In the genomic region with DNA sequence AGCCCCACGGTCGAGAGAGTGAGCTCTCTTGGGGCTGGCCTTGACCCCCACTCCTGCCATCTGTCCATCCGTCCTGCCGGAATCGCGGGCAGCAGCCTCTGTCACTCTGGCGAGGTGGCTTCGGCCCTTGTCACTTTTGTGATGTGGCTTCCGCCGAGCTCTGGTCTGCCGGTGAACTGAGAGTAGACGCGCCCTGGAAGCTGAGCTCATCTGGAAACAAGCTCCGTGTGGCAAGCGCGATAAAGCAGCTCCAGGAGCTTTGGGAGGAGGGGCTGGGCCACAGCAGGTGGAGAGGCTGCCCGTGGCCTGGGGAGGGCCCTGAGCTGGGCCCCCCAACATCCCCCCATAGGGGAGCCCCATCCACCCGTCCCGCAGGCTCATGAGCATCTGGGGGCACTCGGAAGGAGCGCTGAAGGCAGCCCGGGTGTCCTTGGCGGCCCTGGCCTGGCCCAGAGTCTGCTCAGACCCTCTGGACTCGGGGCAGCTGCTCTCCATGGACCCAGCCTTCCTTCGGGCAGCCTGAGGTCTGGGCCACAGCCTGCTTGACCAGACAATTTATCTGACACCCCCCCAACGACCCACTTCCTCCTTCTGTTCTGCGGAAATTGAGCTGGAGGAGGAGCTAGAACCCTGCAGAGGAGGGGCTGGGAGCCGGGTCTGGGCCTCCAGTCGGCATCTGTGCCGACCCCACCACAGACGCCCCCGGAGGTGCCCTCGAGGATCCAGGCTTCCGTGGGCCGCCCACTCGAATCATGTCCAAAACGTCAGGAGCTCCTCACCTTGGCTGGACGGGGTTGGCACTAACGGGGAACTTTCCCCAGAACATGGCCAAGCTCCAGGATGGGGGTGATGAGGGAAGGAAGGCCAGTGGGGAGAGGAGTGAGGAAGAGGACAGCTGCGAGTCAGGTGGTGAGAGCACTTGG, we compare ENCODE assay signal across 10 cellular contexts. TPM values are rescaled to one million over a fixed set of nuclear protein-coding genes. Genes with fewer than 3 reads are reported as not detected.
DNase-seq lines count a peak whose midpoint lies in the region; ATAC-seq, FAIRE-seq and TF ChIP-seq lines count a peak whose summit lies in the region.
"Had no signal": no experiment of that assay in that cellular context is flagged by ENCODE, and none has a peak within 500 bp of the region (broad histone marks: within the 10 kb centered on the region; RNA-seq: fewer than 3 reads in every experiment).

No MANE protein-coding gene starts in this region.

- no peak for FAIRE-seq in HepG2 (lab: Jason Lieb, UNC)
- FAIRE-seq: A549 had no signal

- TF ChIP-seq RAD21 in HepG2 (CRISPR knock-in tag; IDR thresholded peaks at IDR 0.05): no peak

- POLR2A ChIA-PET in HepG2 (lab: Yijun Ruan, JAX): interaction anchor here (1.6 to 2.1 kb wide), 2 partner anchors 11 to 13 kb away, joined by 4 to 13 read pairs; no protein-coding TSS in a partner anchor

- no peaks in the 10 kb centered on the region for H4K20me1 ChIP-seq in HepG2 (ENCODE audit: insufficient read depth, low read length)

- no peaks in the 10 kb centered on the region for H3K27me3 ChIP-seq in HepG2 (ENCODE audit: control insufficient read depth in 1 of 2, insufficient read depth in 2 of 2, low read length in 2 of 2)
- H3K27me3 ChIP-seq: adrenal gland had no signal

- no peak for ATAC-seq in HepG2
- ATAC-seq in stimulated activated naive CD8-positive, alpha-beta T cell treated with anti-CD3 and anti-CD28 coated beads, Interleukin-15, Interleukin-2, amounts not matched to agents 100 U/mL and 50 U/mL, for 24 hours: peak; percentile 20
- ATAC-seq in GM19035 (IDR thresholded peaks at IDR 0.05; ENCODE audit: unreplicated experiment): no peak
- ATAC-seq: A549 had no signal

- in situ Hi-C loops in HepG2 (cut with HindIII; ENCODE audit: extremely low pct_ligation_motif_present, low pct_unique_long_range_greater_than_20kb): no loop called here

- H3K4me2 ChIP-seq in HepG2 (ENCODE audit: low read depth, low read length): no peak overlapping the region
- H3K4me2 ChIP-seq: A549 had no signal

- no peak overlapping the region for H3K9ac ChIP-seq in HepG2 (ENCODE audit: insufficient read depth, low read depth, low read length)

- no peak for TF ChIP-seq CTCF in HepG2 (CRISPR knock-in tag; IDR thresholded peaks at IDR 0.05)

- intact Hi-C loops in HepG2 (cut with micrococcal nuclease; ENCODE audit: unreplicated experiment): no loop called here

- TF ChIP-seq EP300 in HepG2 (IDR thresholded peaks at IDR 0.05; ENCODE audit: low read depth in 2 of 2, low read length in 2 of 2) (no peak), HepG2 (CRISPR knock-in tag; IDR thresholded peaks at IDR 0.05; ENCODE audit: borderline replicate concordance) (no peak)

- no peak overlapping the region for H3K4me3 ChIP-seq in HepG2 (replicated peaks in 1 of 3; ENCODE audit: insufficient read depth in 1 of 3, low read depth in 2 of 3, low read length in 3 of 3)
- H3K4me3 ChIP-seq: A549, adrenal gland had no signal

- no peaks in the 10 kb centered on the region for H3K9me3 ChIP-seq in HepG2 (ENCODE audit: low read length)
- H3K9me3 ChIP-seq: A549, adrenal gland had no signal

- H3K79me2 ChIP-seq in HepG2 (ENCODE audit: insufficient read depth, low read length): no peaks in the 10 kb centered on the region

- DNase-seq in SKM-1 treated with dmso at 0.1 percent for 144 hours (lab: John Stamatoyannopoulos, UW; ENCODE audit: unreplicated experiment) (peak; percentile 37), SKM-1 (lab: John Stamatoyannopoulos, UW; ENCODE audit: unreplicated experiment) (no peak), HepG2 (ENCODE audit: low spot score) (no peak), AG08396 (ENCODE audit: low spot score) (no peak), epidermal melanocyte (ENCODE audit: insufficient read length, low spot score) (no peak)
- DNase-seq in activated CD8-positive, alpha-beta memory T cell treated with anti-CD3 and anti-CD28 coated beads, Interleukin-2, amount 50 U/mL, for 48 hours: peak; percentile 78
- peak; percentile 62 for DNase-seq in stimulated activated naive CD8-positive, alpha-beta T cell treated with anti-CD3 and anti-CD28 coated beads, Interleukin-15, Interleukin-2, amounts not matched to agents 100 U/mL and 50 U/mL, for 24 hours

- no peak overlapping the region for H2AFZ ChIP-seq in HepG2 (ENCODE audit: low read length)

- no peak overlapping the region for H3K27ac ChIP-seq in HepG2 (ENCODE audit: extremely low read length, insufficient read depth, low read length)
- H3K27ac ChIP-seq: A549 had no signal

- 0 out of 4 replicates have a peak, but pooled peaks of 1 of the 2 experiments have one; percentile 6 for TF ChIP-seq POLR2A in HepG2 (IDR thresholded peaks at IDR 0.05; ENCODE audit: insufficient read depth in 1 of 2, low read depth in 2 of 2, low read length in 2 of 2)

- WGBS in HepG2 (ENCODE audit: low lambda C conversion rate): 95% methylated on average over 21 of the region's 40 CpGs

- H3K36me3 ChIP-seq in HepG2 (replicated peaks in 1 of 2; ENCODE audit: control insufficient read depth in 1 of 2, insufficient read depth in 2 of 2, low read length in 2 of 2): peaks cover 26 to 45% of the 10 kb centered on the region in 2 experiments

- no peaks in the 10 kb centered on the region; the same call in 1 of the 2 replicates for H3K4me1 ChIP-seq in HepG2 (ENCODE audit: insufficient read depth, low read length)
- H3K4me1 ChIP-seq: A549, adrenal gland had no signal

- no TSS peak for BruUV-seq in HepG2 (replicated peaks; lab: Mats Ljungman, UMichigan)

- CTCF ChIA-PET in HepG2 (lab: Yijun Ruan, JAX; ENCODE audit: low intra/inter-chr PET ratio, low total read pairs): no interaction called here

TF ChIP-seq in HepG2, 621 proteins besides CTCF, POLR2A, EP300 and RAD21:
- no peak for TF ChIP-seq ZFY (CRISPR knock-in tag; IDR thresholded peaks at IDR 0.05)
- no peak for TF ChIP-seq RARA (CRISPR knock-in tag; IDR thresholded peaks at IDR 0.05)
- no peak for TF ChIP-seq SOX5 (CRISPR knock-in tag; IDR thresholded peaks at IDR 0.05; ENCODE audit: borderline replicate concordance)
- 0 out of 2 replicates have a peak, but pooled peaks have one; percentile 26 for TF ChIP-seq NRL (CRISPR knock-in tag; IDR thresholded peaks at IDR 0.05; ENCODE audit: borderline replicate concordance)
- peak; percentile 74 for TF ChIP-seq AGO2 (optimal IDR thresholded peaks at IDR 0.05; ENCODE audit: low read depth, low read length)
- TF ChIP-seq, protein P1, sequence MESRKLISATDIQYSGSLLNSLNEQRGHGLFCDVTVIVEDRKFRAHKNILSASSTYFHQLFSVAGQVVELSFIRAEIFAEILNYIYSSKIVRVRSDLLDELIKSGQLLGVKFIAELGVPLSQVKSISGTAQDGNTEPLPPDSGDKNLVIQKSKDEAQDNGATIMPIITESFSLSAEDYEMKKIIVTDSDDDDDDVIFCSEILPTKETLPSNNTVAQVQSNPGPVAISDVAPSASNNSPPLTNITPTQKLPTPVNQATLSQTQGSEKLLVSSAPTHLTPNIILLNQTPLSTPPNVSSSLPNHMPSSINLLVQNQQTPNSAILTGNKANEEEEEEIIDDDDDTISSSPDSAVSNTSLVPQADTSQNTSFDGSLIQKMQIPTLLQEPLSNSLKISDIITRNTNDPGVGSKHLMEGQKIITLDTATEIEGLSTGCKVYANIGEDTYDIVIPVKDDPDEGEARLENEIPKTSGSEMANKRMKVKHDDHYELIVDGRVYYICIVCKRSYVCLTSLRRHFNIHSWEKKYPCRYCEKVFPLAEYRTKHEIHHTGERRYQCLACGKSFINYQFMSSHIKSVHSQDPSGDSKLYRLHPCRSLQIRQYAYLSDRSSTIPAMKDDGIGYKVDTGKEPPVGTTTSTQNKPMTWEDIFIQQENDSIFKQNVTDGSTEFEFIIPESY (CRISPR knock-in tag; IDR thresholded peaks at IDR 0.05): 0 out of 2 replicates have a peak, but pooled peaks have one; percentile 15
- no peak for TF ChIP-seq ZFP37 (CRISPR knock-in tag; IDR thresholded peaks at IDR 0.05; ENCODE audit: borderline replicate concordance)
- TF ChIP-seq IKZF4 (CRISPR knock-in tag; IDR thresholded peaks at IDR 0.05; ENCODE audit: borderline replicate concordance, low read depth, not compliant biosample characterization): no peak
- TF ChIP-seq SCMH1 (CRISPR knock-in tag; IDR thresholded peaks at IDR 0.05; ENCODE audit: borderline replicate concordance): no peak

RNA-seq across cellular contexts. Expression of a gene that starts 59.1 kb away (rescaled TPM):
- total RNA-seq in HepG2 (2016; rRNA removed; fragmentation: Illumina TruSeq; extraction: Trizol): 12.6 and 21.8 TPM in 2 replicates
- total RNA-seq in HepG2 (2016; cell fraction: cytosol; rRNA removed; fragmentation: Illumina TruSeq; extraction: Trizol; ENCODE audit: low read depth): 4.8 and 5.6 TPM in 2 replicates
- 11.0 and 23.6 TPM in 2 replicates for total RNA-seq in HepG2 (2016; cell fraction: insoluble cytoplasmic fraction; rRNA removed; fragmentation: Illumina TruSeq; extraction: Trizol)
- total RNA-seq in HepG2 (2016; cell fraction: membrane; rRNA removed; fragmentation: Illumina TruSeq; extraction: Trizol): 10.8 TPM in 2 replicates
- 21.2 and 27.4 TPM in 2 replicates for total RNA-seq in HepG2 (2016; cell fraction: nucleus; rRNA removed; fragmentation: Illumina TruSeq; extraction: Trizol)
- polyA plus RNA-seq in HepG2 (2011; rRNA removed): 23.0 and 31.0 TPM in 2 replicates
- polyA plus RNA-seq in HepG2 (2011; cell fraction: cytosol; rRNA removed): 14.5 and 24.7 TPM in 2 replicates
- 49.0 and 62.1 TPM in 2 replicates for polyA plus RNA-seq in HepG2 (2011; cell fraction: nucleus; rRNA removed)
- 18.0 and 36.8 TPM in 2 replicates for polyA plus RNA-seq in HepG2 (2012)
- 3.7 and 4.0 TPM in 2 replicates for polyA plus RNA-seq in HepG2 (2016; cell fraction: cytosol; fragmentation: Illumina TruSeq; extraction: Trizol; ENCODE audit: low read depth)
- 11.1 and 13.0 TPM in 2 replicates for polyA plus RNA-seq in HepG2 (2016; cell fraction: insoluble cytoplasmic fraction; fragmentation: Illumina TruSeq; extraction: Trizol; ENCODE audit: low read depth)
- polyA plus RNA-seq in HepG2 (2016; cell fraction: membrane; fragmentation: Illumina TruSeq; extraction: Trizol; ENCODE audit: low read depth): 6.4 and 7.2 TPM in 2 replicates
- 44.5 and 46.0 TPM in 2 replicates for polyA plus RNA-seq in HepG2 (2016; cell fraction: nucleus; fragmentation: Illumina TruSeq; extraction: Trizol; ENCODE audit: insufficient read depth, low read depth)
- polyA minus RNA-seq in HepG2 (2011; rRNA and poly(A)+ RNA removed; ENCODE audit: low replicate concordance): 42.0 and 128 TPM in 2 replicates
- polyA minus RNA-seq in HepG2 (2011; cell fraction: cytosol; rRNA and poly(A)+ RNA removed): 32.2 and 34.4 TPM in 2 replicates
- polyA minus RNA-seq in HepG2 (2011; cell fraction: nucleus; rRNA and poly(A)+ RNA removed): 12.2 and 14.7 TPM in 2 replicates

Comparison
In these comparisons a context has a peak if more than half of its experiments do, and no peak if none do; other contexts are left out.
1. DNase-seq: peak in SKM-1 treated with dmso at 0.1 percent for 144 hours (single experiment), activated CD8-positive, alpha-beta memory T cell treated with anti-CD3 and anti-CD28 coated beads, Interleukin-2, amount 50 U/mL, for 48 hours (single experiment) and stimulated activated naive CD8-positive, alpha-beta T cell treated with anti-CD3 and anti-CD28 coated beads, Interleukin-15, Interleukin-2, amounts not matched to agents 100 U/mL and 50 U/mL, for 24 hours (single experiment); none in SKM-1 (single experiment), HepG2 (single experiment), AG08396 (single experiment) and epidermal melanocyte (single experiment).